ENCODE assay signal across 12 cellular contexts in genomic region chr3:59566481-59566975, GRCh38.
DNase-seq lines count a peak whose midpoint lies in the region; ATAC-seq, FAIRE-seq and TF ChIP-seq lines count a peak whose summit lies in the region.
"Had no signal": no experiment of that assay in that cellular context is flagged by ENCODE, and none has a peak within 500 bp of the region (broad histone marks: within the 10 kb centered on the region; RNA-seq: fewer than 3 reads in every experiment).

No MANE protein-coding gene starts in this region.

- H3K4me1 ChIP-seq in mesenchymal stem cell (ENCODE audit: control insufficient read depth, insufficient read depth, low read depth, low read length), result peaks cover 2% of the 10 kb centered on the region

- no peak overlapping the region for H2BK120ac ChIP-seq in mesenchymal stem cell (ENCODE audit: low read depth, low read length)

- H3K9ac ChIP-seq in mesenchymal stem cell (ENCODE audit: low read length), result no peak overlapping the region

- H3K4me3 ChIP-seq in mesenchymal stem cell (ENCODE audit: insufficient read depth in 1 of 2, low read depth in 1 of 2, low read length in 2 of 2), result no peak overlapping the region

- no peaks in the 10 kb centered on the region for H3K9me3 ChIP-seq in mesenchymal stem cell (ENCODE audit: control insufficient read depth, low read length)
- H3K9me3 ChIP-seq: BE2C had no signal

- H2BK5ac ChIP-seq in mesenchymal stem cell (ENCODE audit: low read depth, low read length, poor library complexity, severe bottlenecking), result peak overlapping the region; percentile 83

- H3K4me3 Mint-ChIP-seq in activated naive CD4-positive, alpha-beta T cell treated with anti-CD3 and anti-CD28 coated beads, Interleukin-2, amount 10 ng/mL, durations not matched to agents 7 days and 5 days, result no peak overlapping the region

- no peak overlapping the region for H3K27ac Mint-ChIP-seq in activated naive CD4-positive, alpha-beta T cell treated with anti-CD3 and anti-CD28 coated beads, Interleukin-2, amount 10 ng/mL, durations not matched to agents 7 days and 5 days

- H2AFZ ChIP-seq in mesenchymal stem cell (ENCODE audit: low read depth, low read length), result no peak overlapping the region

- H3K27me3 ChIP-seq in mesenchymal stem cell (ENCODE audit: control insufficient read depth in 1 of 2, insufficient read depth in 1 of 2, low read length in 2 of 2), result peaks cover 0 to 3% of the 10 kb centered on the region in 2 experiments
- H3K27me3 ChIP-seq: BE2C had no signal

- no peaks in the 10 kb centered on the region for H3K79me1 ChIP-seq in mesenchymal stem cell (replicated peaks; ENCODE audit: low read length, poor library complexity, severe bottlenecking)

- CTCF ChIA-PET in activated naive CD4-positive, alpha-beta T cell treated with anti-CD3 and anti-CD28 coated beads, Interleukin-2, amount 10 ng/mL, durations not matched to agents 7 days and 5 days (lab: Charles Lee), result interaction anchor here (0.6 kb wide), 1 partner anchor 10 kb away, joined by 3 read pairs; no protein-coding TSS in a partner anchor

- H3K9me3 Mint-ChIP-seq in activated naive CD4-positive, alpha-beta T cell treated with anti-CD3 and anti-CD28 coated beads, Interleukin-2, amount 10 ng/mL, durations not matched to agents 7 days and 5 days, result peaks cover 2% of the 10 kb centered on the region

- no peak overlapping the region for H4K8ac ChIP-seq in mesenchymal stem cell (ENCODE audit: low read length)

- FAIRE-seq in D721Med (lab: Jason Lieb, UNC), result no peak

- H3K27me3 Mint-ChIP-seq in activated naive CD4-positive, alpha-beta T cell treated with anti-CD3 and anti-CD28 coated beads, Interleukin-2, amount 10 ng/mL, durations not matched to agents 7 days and 5 days, result no peaks in the 10 kb centered on the region

- no peak overlapping the region for H2AK5ac ChIP-seq in mesenchymal stem cell (ENCODE audit: low read length, severe bottlenecking)

- DNase-seq in activated naive CD4-positive, alpha-beta T cell treated with Interleukin-2 at 50 U/mL for 16 hours, result peak; percentile 40
- DNase-seq in activated naive CD4-positive, alpha-beta T cell treated with anti-CD3 and anti-CD28 coated beads, Interleukin-2, amount 10 ng/mL, durations not matched to agents 7 days and 5 days, result no peak
- DNase-seq in mesenchymal stem cell, result no peak
- no peak for DNase-seq in D721Med (ENCODE audit: insufficient read length, low spot score)
- no peak for DNase-seq in NCI-H1417 treated with DMSO at 0.1 percent for 48 hours (lab: John Stamatoyannopoulos, UW)
- DNase-seq in ureter (ENCODE audit: low spot score), result no peak
- DNase-seq: BE2C, dermis blood vessel endothelial cell, NCI-H526 treated with DMSO at 0.1 percent for 48 hours had no signal

- ATAC-seq in GM21529 (IDR thresholded peaks at IDR 0.05; ENCODE audit: unreplicated experiment), result peak; percentile 98
- peak; percentile 99 for ATAC-seq in HG03432 (IDR thresholded peaks at IDR 0.05; ENCODE audit: unreplicated experiment)
- ATAC-seq: HCT116 had no signal

- H3K36me3 Mint-ChIP-seq in activated naive CD4-positive, alpha-beta T cell treated with anti-CD3 and anti-CD28 coated beads, Interleukin-2, amount 10 ng/mL, durations not matched to agents 7 days and 5 days, result no peaks in the 10 kb centered on the region

- H3K4ac ChIP-seq in mesenchymal stem cell (ENCODE audit: low read depth in 1 of 2, low read length in 2 of 2), result no peak overlapping the region

- H4K91ac ChIP-seq in mesenchymal stem cell (ENCODE audit: low read length), result no peak overlapping the region

- no peaks in the 10 kb centered on the region for H3K36me3 ChIP-seq in mesenchymal stem cell (ENCODE audit: control insufficient read depth in 1 of 2, insufficient read depth in 2 of 2, low read depth in 1 of 2, low read length in 2 of 2)
- H3K36me3 ChIP-seq: BE2C had no signal

- no peak overlapping the region for H3K4me2 ChIP-seq in mesenchymal stem cell (ENCODE audit: low read length, poor library complexity, severe bottlenecking)

- H2BK15ac ChIP-seq in mesenchymal stem cell (ENCODE audit: low read depth, poor library complexity, severe bottlenecking), result no peak overlapping the region

- H3K18ac ChIP-seq in mesenchymal stem cell (ENCODE audit: low read depth in 1 of 2, low read length in 2 of 2), result no peak overlapping the region

- no peak overlapping the region for H3K23ac ChIP-seq in mesenchymal stem cell (ENCODE audit: low read length in 2 of 2)

- 94% methylated on average over 4 of the region's 6 CpGs for WGBS in mesenchymal stem cell

- TF ChIP-seq CTCF in D721Med (IDR thresholded peaks at IDR 0.05; ENCODE audit: insufficient read depth, missing control alignments), result no peak

- no peak overlapping the region for H2BK12ac ChIP-seq in mesenchymal stem cell (ENCODE audit: low read length in 2 of 2)

- peak overlapping the region; percentile 93 for H3K27ac ChIP-seq in mesenchymal stem cell (ENCODE audit: low read length, poor library complexity, severe bottlenecking)

- H3K4me1 Mint-ChIP-seq in activated naive CD4-positive, alpha-beta T cell treated with anti-CD3 and anti-CD28 coated beads, Interleukin-2, amount 10 ng/mL, durations not matched to agents 7 days and 5 days, result no peaks in the 10 kb centered on the region

- H3K14ac ChIP-seq in mesenchymal stem cell (ENCODE audit: low read length in 2 of 2), result no peak overlapping the region
